ENCODE assay signal across 1 cellular context in genomic region chr19:1206733-1207301, GRCh38.
TF ChIP-seq lines count a peak whose summit lies in the region.

No MANE protein-coding gene starts in this region.

TF ChIP-seq in HEK293, 187 proteins besides CTCF, POLR2A, EP300 and RAD21 (continued from another document):
- TF ChIP-seq PRDM10 (tag by site-specific recombination; IDR thresholded peaks at IDR 0.05) (peak; percentile 87), INSM2 (tag by site-specific recombination; IDR thresholded peaks at IDR 0.05) (no peak), PATZ1 (tag by site-specific recombination; IDR thresholded peaks at IDR 0.05) (no peak), YY2 (tag by site-specific recombination; IDR thresholded peaks at IDR 0.05) (0 out of 2 replicates have a peak, but pooled peaks have one; percentile 8), ZNF341 (tag by site-specific recombination; IDR thresholded peaks at IDR 0.05; ENCODE audit: low read depth) (peak; percentile 86), ZNF335 (tag by site-specific recombination; conservative IDR thresholded peaks at IDR 0.05) (peak; percentile 38), ZBTB26 (tag by site-specific recombination; optimal IDR thresholded peaks at IDR 0.05) (peak; percentile 32), SP7 (tag by site-specific recombination; IDR thresholded peaks at IDR 0.05) (no peak), ZNF350 (tag by site-specific recombination; IDR thresholded peaks at IDR 0.05) (no peak), ZNF76 (tag by site-specific recombination; IDR thresholded peaks at IDR 0.05; ENCODE audit: borderline replicate concordance, low read depth) (no peak)
TF ChIP-seq in HEK293: peak in this region for 9.
